8 cellular contexts compared by ENCODE assay signal in the genomic region with DNA sequence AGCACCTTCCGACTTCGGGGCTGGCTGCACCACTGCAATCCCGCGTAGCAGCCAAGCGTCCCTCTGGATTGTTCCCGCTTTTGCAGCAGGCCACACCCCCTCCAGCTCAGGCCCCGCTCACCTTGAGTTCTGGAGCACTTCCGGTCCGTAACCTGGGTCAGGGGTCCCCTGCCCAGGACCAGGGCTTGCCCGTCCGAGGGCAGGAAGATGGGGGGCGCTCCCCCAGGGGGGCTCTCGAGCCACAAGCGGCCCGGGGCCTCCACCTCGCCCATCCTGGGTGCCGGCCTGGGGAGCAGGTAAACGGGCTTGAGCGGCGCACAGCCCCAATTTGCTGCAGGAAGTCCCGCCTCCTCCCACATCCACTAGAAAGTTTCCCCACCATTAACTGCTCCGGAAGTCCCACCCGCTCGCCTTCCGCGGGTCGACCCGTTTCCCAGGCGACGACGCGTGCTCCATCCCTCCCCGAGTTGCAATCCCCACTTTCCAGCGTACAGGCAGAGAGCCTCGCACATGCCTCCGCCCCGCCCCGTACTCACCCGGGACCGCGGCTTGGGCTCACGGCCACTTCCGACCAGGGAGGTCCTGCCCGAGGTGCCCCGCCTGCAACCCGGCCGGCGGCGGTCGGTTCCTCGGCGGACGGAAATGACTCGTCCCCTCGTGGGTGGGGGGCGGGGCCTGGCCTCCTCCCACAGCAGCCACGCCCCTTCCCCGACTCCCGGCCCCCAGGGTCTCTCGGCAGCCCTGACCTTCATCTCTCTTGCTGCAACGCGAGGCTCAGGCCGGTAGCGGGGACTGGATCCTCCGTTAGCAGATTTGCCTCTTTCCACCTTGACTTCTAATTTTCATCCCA. TPM values are rescaled to one million over a fixed set of nuclear protein-coding genes. Genes with fewer than 3 reads are reported as not detected.
A peak's percentile ranks its signal among the peaks of the same experiment; 100 is the strongest.
DNase-seq lines count a peak whose midpoint lies in the region; ATAC-seq and TF ChIP-seq lines count a peak whose summit lies in the region.

Gene PNKP (minus strand): TSS at position 644 of the 850 bp plus-strand sequence. CDS start 372 bp downstream, at position 272.

- H3K27ac ChIP-seq in breast epithelium (peak within 1 kb of the TSS; percentile 94), smooth muscle cell (ENCODE audit: low read depth) (peak within 1 kb of the TSS; percentile 94)

- H3K4me3 ChIP-seq in WI38 (ENCODE audit: low read depth, low read length) = peak within 1 kb of the TSS; percentile 91
- H3K4me3 ChIP-seq in breast epithelium = peak within 1 kb of the TSS; percentile 72 to 87 (median 86)
- peak within 1 kb of the TSS; percentile 90 for H3K4me3 ChIP-seq in smooth muscle cell

- intact Hi-C loops in breast epithelium (cut with DNase I; ENCODE audit: low total_unique reads) = no loop called here

- H3K27me3 ChIP-seq in breast epithelium (no peaks in the 10 kb centered on the region), smooth muscle cell (ENCODE audit: low read depth) (no peaks in the 10 kb centered on the region)

- peak within 1 kb of the TSS; percentile 88 for H3K9ac ChIP-seq in smooth muscle cell (ENCODE audit: low read depth)

- no peaks in the 10 kb centered on the region for H3K36me3 ChIP-seq in breast epithelium
- H3K36me3 ChIP-seq in smooth muscle cell (ENCODE audit: low read depth) = no peaks in the 10 kb centered on the region

- ATAC-seq in GM18868 (IDR thresholded peaks at IDR 0.05; ENCODE audit: unreplicated experiment) (peak; percentile 49), HG03159 (IDR thresholded peaks at IDR 0.05; ENCODE audit: unreplicated experiment) (peak; percentile 42)

- H3K9me3 ChIP-seq in breast epithelium = no peaks in the 10 kb centered on the region
- H3K9me3 ChIP-seq in smooth muscle cell (replicated peaks; ENCODE audit: low read depth) = no peaks in the 10 kb centered on the region

- H3K4me2 ChIP-seq in smooth muscle cell = peak within 1 kb of the TSS; percentile 96

- DNase-seq in A172 (ENCODE audit: low spot score) = peak; percentile 93
- peak; percentile 90 for DNase-seq in NCI-H226
- peak; percentile 81 to 90 for DNase-seq in breast epithelium (ENCODE audit: low spot score in 2 of 2)
- DNase-seq in iPS-NIHi7 (ENCODE audit: extremely low spot score) = peak; percentile 87
- peak; percentile 85 for DNase-seq in smooth muscle cell (lab: John Stamatoyannopoulos, UW; ENCODE audit: unreplicated experiment)

- peaks cover 0 to 9% of the 10 kb centered on the region in 2 donors for H3K4me1 ChIP-seq in breast epithelium
- H3K4me1 ChIP-seq in smooth muscle cell (ENCODE audit: low read depth) = peaks cover 15% of the 10 kb centered on the region

- H3K79me2 ChIP-seq in smooth muscle cell (ENCODE audit: low read depth) = peaks cover 31% of the 10 kb centered on the region

- peaks cover 4% of the 10 kb centered on the region for H3F3A ChIP-seq in smooth muscle cell (ENCODE audit: low read depth)

- WGBS in smooth muscle cell (ENCODE audit: low lambda C conversion rate) = 1% methylated on average over 63 of the region's 65 CpGs

- peak; percentile 49 for TF ChIP-seq POLR2A in breast epithelium (IDR thresholded peaks at IDR 0.05)

- TF ChIP-seq CTCF in WI38 (IDR thresholded peaks at IDR 0.05; ENCODE audit: low read depth, low read length) = no peak
- TF ChIP-seq CTCF in breast epithelium (IDR thresholded peaks at IDR 0.05) = peak in 1 of 3 donors; percentile 12
- TF ChIP-seq CTCF in smooth muscle cell (IDR thresholded peaks at IDR 0.05; ENCODE audit: borderline replicate concordance, insufficient read depth, poor library complexity, severe bottlenecking) = no peak

- H4K20me1 ChIP-seq in smooth muscle cell (ENCODE audit: low read depth) = peaks cover 6% of the 10 kb centered on the region

- H2AFZ ChIP-seq in smooth muscle cell (ENCODE audit: low read depth) = peak within 1 kb of the TSS; percentile 80

RNA-seq across cellular contexts. Expression of gene PNKP, which starts in this region (rescaled TPM):
- 50.7 and 63.0 TPM in 2 replicates for total RNA-seq in A172 (2014; rRNA removed; shearing (Covaris generic))
- total RNA-seq in breast epithelium (10 to 100 TPM; 31.0 to 69.2 (median 57.7) TPM), smooth muscle cell (15.3 and 19.4 TPM in 2 replicates)
- 42.4 and 53.6 TPM in 2 replicates for polyA plus RNA-seq in smooth muscle cell

Comparison
In these comparisons a context has a peak if more than half of its experiments do, and no peak if none do; other contexts are left out.
1. Peak in every context shown above with its lines: DNase-seq, ATAC-seq, H3K4me3 ChIP-seq and H3K27ac ChIP-seq.